8 cellular contexts compared by ENCODE assay signal in genomic region chr16:58814348-58814801, GRCh38.
DNase-seq lines count a peak whose midpoint lies in the region; ATAC-seq, FAIRE-seq and TF ChIP-seq lines count a peak whose summit lies in the region.

No MANE protein-coding gene starts in this region.

- H3K9ac ChIP-seq in muscle layer of colon (ENCODE audit: low read length), result peak overlapping the region; percentile 19

- H3K27me3 ChIP-seq in esophagus squamous epithelium (no peaks in the 10 kb centered on the region), muscle layer of colon (ENCODE audit: control insufficient read depth in 1 of 2, insufficient read depth in 2 of 2, low read length in 2 of 2) (no peaks in the 10 kb centered on the region), thoracic aorta (replicated peaks; ENCODE audit: insufficient read depth) (no peaks in the 10 kb centered on the region)

- H3K27ac Mint-ChIP-seq in activated CD8-positive, alpha-beta T cell treated with anti-CD3 and anti-CD28 coated beads, Interleukin-2, amount 10 ng/mL, durations not matched to agents 7 days and 5 days, result no peak overlapping the region

- TF ChIP-seq POLR2A in esophagus squamous epithelium (IDR thresholded peaks at IDR 0.05), result no peak

- H3K4me1 ChIP-seq in esophagus squamous epithelium (peaks cover 0 to 12% (median 4%) of the 10 kb centered on the region in 3 donors), muscle layer of colon (ENCODE audit: insufficient read depth, low read length) (peaks cover 5% of the 10 kb centered on the region), thoracic aorta (ENCODE audit: control insufficient read depth in 1 of 2, low read depth in 2 of 2) (peaks cover 0 to 4% of the 10 kb centered on the region in 2 donors)

- H3K27ac ChIP-seq in 22Rv1 (no peak overlapping the region), esophagus squamous epithelium (no peak overlapping the region), muscle layer of colon (ENCODE audit: low read depth, low read length) (no peak overlapping the region), thoracic aorta (no peak overlapping the region)

- no peaks in the 10 kb centered on the region for H3K36me3 Mint-ChIP-seq in activated CD8-positive, alpha-beta T cell treated with anti-CD3 and anti-CD28 coated beads, Interleukin-2, amount 10 ng/mL, durations not matched to agents 7 days and 5 days (ENCODE audit: low read depth)

- DNase-seq in NCI-H2171 (lab: John Stamatoyannopoulos, UW), result peak; percentile 12
- peak; percentile 50 for DNase-seq in activated CD8-positive, alpha-beta T cell treated with anti-CD3 and anti-CD28 coated beads, Interleukin-2, amount 10 ng/mL, durations not matched to agents 7 days and 5 days
- no peak for DNase-seq in esophagus squamous epithelium (lab: John Stamatoyannopoulos, UW)
- no peak for DNase-seq in thoracic aorta (ENCODE audit: low spot score)

- peaks cover 4% of the 10 kb centered on the region for H3K27me3 Mint-ChIP-seq in activated CD8-positive, alpha-beta T cell treated with anti-CD3 and anti-CD28 coated beads, Interleukin-2, amount 10 ng/mL, durations not matched to agents 7 days and 5 days (ENCODE audit: low read depth)

- H3K9me3 ChIP-seq in esophagus squamous epithelium, result no peaks in the 10 kb centered on the region
- no peaks in the 10 kb centered on the region for H3K9me3 ChIP-seq in muscle layer of colon (ENCODE audit: low read length)
- no peaks in the 10 kb centered on the region for H3K9me3 ChIP-seq in thoracic aorta

- CTCF ChIA-PET in activated CD8-positive, alpha-beta T cell treated with anti-CD3 and anti-CD28 coated beads, Interleukin-2, amount 10 ng/mL, durations not matched to agents 7 days and 5 days (lab: Charles Lee), result interaction anchor here (0.6 to 1.6 kb wide), 9 partner anchors 9 to 367 kb away, joined by 3 to 7 read pairs (median 4); no protein-coding TSS in a partner anchor

- peaks cover 1% of the 10 kb centered on the region for H3K4me1 Mint-ChIP-seq in activated CD8-positive, alpha-beta T cell treated with anti-CD3 and anti-CD28 coated beads, Interleukin-2, amount 10 ng/mL, durations not matched to agents 7 days and 5 days (ENCODE audit: low read depth)

- peak; percentile 81 for FAIRE-seq in G401.6 (lab: Jason Lieb, UNC)

- intact Hi-C loops in esophagus squamous epithelium (cut with DNase I), result no loop called here

- ATAC-seq in HG02610 (IDR thresholded peaks at IDR 0.05; ENCODE audit: unreplicated experiment) (peak; percentile 78), thoracic aorta (ENCODE audit: insufficient number of reproducible peaks, low FRiP score, low read depth) (no peak)
- peak; percentile 58 for ATAC-seq in activated CD8-positive, alpha-beta T cell treated with anti-CD3 and anti-CD28 coated beads, Interleukin-2, amount 10 ng/mL, durations not matched to agents 7 days and 5 days

- H3K9me3 Mint-ChIP-seq in activated CD8-positive, alpha-beta T cell treated with anti-CD3 and anti-CD28 coated beads, Interleukin-2, amount 10 ng/mL, durations not matched to agents 7 days and 5 days (ENCODE audit: insufficient read depth), result no peaks in the 10 kb centered on the region

- H3K4me3 Mint-ChIP-seq in activated CD8-positive, alpha-beta T cell treated with anti-CD3 and anti-CD28 coated beads, Interleukin-2, amount 10 ng/mL, durations not matched to agents 7 days and 5 days, result peak overlapping the region; percentile 9

- no peaks in the 10 kb centered on the region for H3K36me3 ChIP-seq in esophagus squamous epithelium
- H3K36me3 ChIP-seq in muscle layer of colon (ENCODE audit: insufficient read depth, low read length), result no peaks in the 10 kb centered on the region
- H3K36me3 ChIP-seq in thoracic aorta, result no peaks in the 10 kb centered on the region

- peak overlapping the region in 2 of 4 donors; percentile 25 to 45 for H3K4me3 ChIP-seq in esophagus squamous epithelium
- peak overlapping the region in 1 of 2 donors; percentile 51 for H3K4me3 ChIP-seq in muscle layer of colon (ENCODE audit: low read depth in 1 of 2, low read length in 2 of 2)
- H3K4me3 ChIP-seq in thoracic aorta, result peak overlapping the region; percentile 55

- TF ChIP-seq CTCF in 22Rv1 (IDR thresholded peaks at IDR 0.05), result peak; percentile 95
- peak; percentile 20 to 80 (median 66) for TF ChIP-seq CTCF in esophagus squamous epithelium (IDR thresholded peaks at IDR 0.05)
- TF ChIP-seq CTCF in thoracic aorta (IDR thresholded peaks at IDR 0.05), result peak; percentile 73

- WGBS in esophagus squamous epithelium, 2 donors, result 2 to 4% methylated on average over 7 to 12 of the region's 12 CpGs

- POLR2A ChIA-PET in activated CD8-positive, alpha-beta T cell treated with anti-CD3 and anti-CD28 coated beads, Interleukin-2, amount 10 ng/mL, durations not matched to agents 7 days and 5 days (lab: Charles Lee), result no interaction called here

Comparison
In these comparisons a context has a peak if more than half of its experiments do, and no peak if none do; other contexts are left out.
1. DNase-seq: peak in NCI-H2171 (single experiment) and activated CD8-positive, alpha-beta T cell treated with anti-CD3 and anti-CD28 coated beads, Interleukin-2, amount 10 ng/mL, durations not matched to agents 7 days and 5 days (single experiment); none in esophagus squamous epithelium (single experiment) and thoracic aorta (single experiment).
2. Peak in every context shown above with its lines, with median percentiles within 50 percentile points of each other: CTCF ChIP-seq.